In the genomic region with DNA sequence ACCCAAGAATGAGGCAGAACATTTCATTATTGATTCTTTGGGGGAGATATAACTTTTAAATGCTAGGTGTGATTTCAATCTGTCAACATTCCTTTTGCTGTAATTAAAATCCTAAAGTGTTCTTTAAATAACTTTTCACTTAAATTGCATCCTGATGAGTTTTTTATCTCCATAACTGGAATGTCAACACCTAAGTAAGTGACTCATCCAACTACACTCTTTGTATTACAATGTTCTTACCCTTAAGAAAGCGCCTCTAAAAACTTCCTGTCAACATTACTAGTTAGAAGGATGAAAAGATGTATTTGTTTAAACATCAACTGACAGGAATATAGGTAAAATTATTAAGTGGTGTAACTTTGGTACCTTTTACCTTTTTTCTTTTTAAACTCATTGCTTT, we compare ENCODE assay signal across 24 cellular contexts.
"Had no signal": no experiment of that assay in that cellular context is flagged by ENCODE, and none has a peak within 500 bp of the region (broad histone marks: within the 10 kb centered on the region; RNA-seq: fewer than 3 reads in every experiment).

No MANE protein-coding gene starts in this region.

- H3K36me3 Mint-ChIP-seq: memory B cell; naive B cell; stimulated activated memory B cell treated with anti-CD40 and anti-IgM and Interleukin-4, amounts not matched to agents 10 μg/mL and 1 μg/mL and 100 μg/mL, for 72 hours had no signal

- H3K27me3 Mint-ChIP-seq: memory B cell; naive B cell; stimulated activated memory B cell treated with anti-CD40 and anti-IgM and Interleukin-4, amounts not matched to agents 10 μg/mL and 1 μg/mL and 100 μg/mL, for 72 hours; stimulated activated naive CD8-positive, alpha-beta T cell treated with anti-CD3 and anti-CD28 coated beads, Interleukin-15, Interleukin-2, amounts not matched to agents 100 ng/mL and 50 ng/mL, for 24 hours had no signal

- ATAC-seq: esophagus mucosa; gastrocnemius medialis; left cardiac atrium; lower lobe of right lung; right lobe of liver; stimulated activated memory B cell treated with anti-CD40 and anti-IgM and Interleukin-4, amounts not matched to agents 10 μg/mL and 1 μg/mL and 100 μg/mL, for 72 hours; upper lobe of right lung had no signal

- H3K27ac Mint-ChIP-seq: memory B cell; naive B cell; nephron; stimulated activated memory B cell treated with anti-CD40 and anti-IgM and Interleukin-4, amounts not matched to agents 10 μg/mL and 1 μg/mL and 100 μg/mL, for 72 hours; stimulated activated naive CD8-positive, alpha-beta T cell treated with anti-CD3 and anti-CD28 coated beads, Interleukin-15, Interleukin-2, amounts not matched to agents 100 ng/mL and 50 ng/mL, for 24 hours had no signal

- H3K9me3 Mint-ChIP-seq: nephron; stimulated activated memory B cell treated with anti-CD40 and anti-IgM and Interleukin-4, amounts not matched to agents 10 μg/mL and 1 μg/mL and 100 μg/mL, for 72 hours had no signal

- H3K4me1 Mint-ChIP-seq: memory B cell; naive B cell; nephron; stimulated activated memory B cell treated with anti-CD40 and anti-IgM and Interleukin-4, amounts not matched to agents 10 μg/mL and 1 μg/mL and 100 μg/mL, for 72 hours had no signal

- DNase-seq: effector CD4-positive, alpha-beta T cell; gastrocnemius medialis; glutamatergic neuron; left cardiac atrium; left ventricle myocardium inferior; lower lobe of right lung; naive B cell; retina; right lobe of liver; spleen; stimulated activated CD4-positive, alpha-beta T cell treated with anti-CD3 and anti-CD28 coated beads, Interleukin-15, amount 100 ng/mL, for 24 hours; stimulated activated CD4-positive, alpha-beta T cell treated with anti-CD3 and anti-CD28 coated beads, Interleukin-1b, Interleukin-23, amount 100 ng/mL, for 48 hours; stimulated activated CD4-positive, alpha-beta T cell treated with anti-CD3 and anti-CD28 coated beads, Interleukin-4, amount 100 ng/mL, for 24 hours; upper lobe of right lung had no signal

- H3K27ac ChIP-seq: coronary artery, gastrocnemius medialis, left ventricle myocardium inferior, lower lobe of right lung, parathyroid adenoma, prostate gland, right lobe of liver, spleen, tibial nerve, upper lobe of right lung, vagina had no signal

- H3K4me1 ChIP-seq: gastrocnemius medialis, left ventricle myocardium inferior, lower lobe of right lung, parathyroid adenoma, prostate gland, right lobe of liver, spleen, tibial nerve, upper lobe of right lung, vagina had no signal

- H3K27me3 ChIP-seq: gastrocnemius medialis, right lobe of liver, spleen, tibial nerve, upper lobe of right lung, vagina had no signal

- H3K36me3 ChIP-seq: gastrocnemius medialis, left ventricle myocardium inferior, lower lobe of right lung, prostate gland, right lobe of liver, spleen, tibial nerve, upper lobe of right lung, vagina had no signal

- H3K4me3 Mint-ChIP-seq: memory B cell; naive B cell; nephron; stimulated activated memory B cell treated with anti-CD40 and anti-IgM and Interleukin-4, amounts not matched to agents 10 μg/mL and 1 μg/mL and 100 μg/mL, for 72 hours; stimulated activated naive CD8-positive, alpha-beta T cell treated with anti-CD3 and anti-CD28 coated beads, Interleukin-15, Interleukin-2, amounts not matched to agents 100 ng/mL and 50 ng/mL, for 24 hours had no signal

- H3K4me3 ChIP-seq: coronary artery, gastrocnemius medialis, left ventricle myocardium inferior, lower lobe of right lung, prostate gland, right lobe of liver, spleen, tibial nerve, upper lobe of right lung, vagina had no signal

- H3K9me3 ChIP-seq: gastrocnemius medialis, left ventricle myocardium inferior, lower lobe of right lung, prostate gland, right lobe of liver, spleen, tibial nerve, upper lobe of right lung, vagina had no signal
